ENCODE assay signal across 8 cellular contexts in the genomic region with DNA sequence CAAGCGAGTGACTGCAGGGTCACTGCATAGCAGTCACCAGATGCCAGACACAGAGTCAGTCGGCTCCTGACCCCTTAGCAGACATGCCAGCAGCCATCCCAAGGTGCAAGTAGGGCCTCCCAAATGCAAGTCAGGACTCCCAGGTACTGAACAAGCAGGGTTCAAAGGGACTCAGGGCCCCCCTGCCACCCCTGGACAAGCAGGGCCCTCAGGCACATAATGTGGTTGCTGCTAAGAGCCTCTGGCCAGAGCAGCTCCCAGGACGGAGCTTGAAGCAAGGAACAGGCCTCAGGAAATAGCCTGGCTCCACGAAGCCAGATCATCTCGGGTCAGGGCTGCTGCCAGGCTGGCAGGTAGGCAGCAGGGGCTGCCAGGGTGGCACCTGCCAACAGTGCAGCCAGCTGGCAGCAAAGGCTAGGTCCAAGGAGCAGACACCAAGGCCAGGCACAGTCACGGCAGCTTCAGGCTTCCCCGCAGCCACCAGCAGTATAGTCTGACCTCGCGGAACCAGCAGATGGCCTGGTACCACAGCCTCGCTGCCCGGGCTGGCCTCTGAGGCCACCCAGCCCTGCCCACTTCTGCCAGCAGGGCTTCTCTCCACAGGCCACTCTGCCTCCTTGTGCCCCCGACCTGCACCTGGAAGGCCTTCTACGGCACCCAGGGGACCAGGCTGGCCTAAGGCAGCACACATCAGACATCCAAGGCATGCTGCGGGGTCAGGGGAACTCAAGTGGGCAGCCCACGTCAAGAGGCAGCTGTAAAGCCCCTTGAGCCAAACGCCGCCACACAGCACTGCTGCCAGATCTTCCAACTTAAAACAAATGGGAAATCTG. TPM values are rescaled to one million over a fixed set of nuclear protein-coding genes. Genes with fewer than 3 reads are reported as not detected.
DNase-seq lines count a peak whose midpoint lies in the region; ATAC-seq and TF ChIP-seq lines count a peak whose summit lies in the region.

No MANE protein-coding gene starts in this region.

- H3K4me3 ChIP-seq in cardiac muscle cell (no peak overlapping the region), skin epidermis (peak overlapping the region in 1 of 7 experiments; percentile 8)

- H3K9me3 ChIP-seq in cardiac muscle cell (ENCODE audit: low read depth) = no peaks in the 10 kb centered on the region

- peaks cover 54 to 83% (median 68%) of the 10 kb centered on the region in 3 donors for H3K4me1 Mint-ChIP-seq in IgD-negative memory B cell
- H3K4me1 Mint-ChIP-seq in activated CD4-positive, alpha-beta memory T cell treated with anti-CD3 and anti-CD28 coated beads for 36 hours (ENCODE audit: low read depth) = peaks cover 93% of the 10 kb centered on the region

- no peaks in the 10 kb centered on the region for H3K9me3 Mint-ChIP-seq in IgD-negative memory B cell
- H3K9me3 Mint-ChIP-seq in activated CD4-positive, alpha-beta memory T cell treated with anti-CD3 and anti-CD28 coated beads for 36 hours = no peaks in the 10 kb centered on the region

- no peak for TF ChIP-seq CTCF in cardiac muscle cell (IDR thresholded peaks at IDR 0.05; ENCODE audit: low read depth, low read length)

- CTCF ChIA-PET in activated CD4-positive, alpha-beta memory T cell treated with anti-CD3 and anti-CD28 coated beads for 36 hours (lab: Charles Lee) = interaction anchor here (1.1 to 12.2 kb wide), 6 partner anchors 11 to 61 kb away, joined by 3 to 106 read pairs (median 10); no protein-coding TSS in a partner anchor

- H3K36me3 Mint-ChIP-seq in IgD-negative memory B cell = peaks cover 3% of the 10 kb centered on the region
- peaks cover 7% of the 10 kb centered on the region for H3K36me3 Mint-ChIP-seq in activated CD4-positive, alpha-beta memory T cell treated with anti-CD3 and anti-CD28 coated beads for 36 hours

- H3K27ac ChIP-seq in cardiac muscle cell (peak overlapping the region; percentile 80), skin epidermis (peak overlapping the region in 18 of 21 experiments; percentile 29 to 94 (median 90))

- no peaks in the 10 kb centered on the region for H3K27me3 Mint-ChIP-seq in IgD-negative memory B cell
- H3K27me3 Mint-ChIP-seq in activated CD4-positive, alpha-beta memory T cell treated with anti-CD3 and anti-CD28 coated beads for 36 hours = no peaks in the 10 kb centered on the region

- ATAC-seq in GM21528 (IDR thresholded peaks at IDR 0.05; ENCODE audit: low FRiP score, unreplicated experiment) = no peak
- ATAC-seq in GM18858 (IDR thresholded peaks at IDR 0.05; ENCODE audit: unreplicated experiment) = no peak

- H3K4me1 ChIP-seq in cardiac muscle cell (ENCODE audit: low read depth) = peaks cover 69% of the 10 kb centered on the region

- peak overlapping the region; percentile 68 to 96 (median 78) for H3K4me3 Mint-ChIP-seq in IgD-negative memory B cell
- H3K4me3 Mint-ChIP-seq in activated CD4-positive, alpha-beta memory T cell treated with anti-CD3 and anti-CD28 coated beads for 36 hours = peak overlapping the region; percentile 96

- H3K27ac Mint-ChIP-seq in IgD-negative memory B cell = peak overlapping the region; percentile 88 to 99 (median 96)
- H3K27ac Mint-ChIP-seq in activated CD4-positive, alpha-beta memory T cell treated with anti-CD3 and anti-CD28 coated beads for 36 hours = peak overlapping the region; percentile 84

- no peaks in the 10 kb centered on the region for H3K27me3 ChIP-seq in cardiac muscle cell

- DNase-seq in activated CD4-positive, alpha-beta memory T cell treated with anti-CD3 and anti-CD28 coated beads for 36 hours = no peak
- DNase-seq in cardiac muscle cell (ENCODE audit: low read depth in 1 of 2, low spot score in 1 of 2) = no peak
- DNase-seq in posterior vena cava (ENCODE audit: low spot score) = no peak
- DNase-seq in Kasumi-1 (lab: John Stamatoyannopoulos, UW) = no peak

- POLR2A ChIA-PET in activated CD4-positive, alpha-beta memory T cell treated with anti-CD3 and anti-CD28 coated beads for 36 hours (lab: Charles Lee) = interaction anchor here (0.8 to 1.8 kb wide), 2 partner anchors 18 to 24 kb away, joined by 3 to 6 read pairs; no protein-coding TSS in a partner anchor

- intact Hi-C loops in activated CD4-positive, alpha-beta memory T cell treated with anti-CD3 and anti-CD28 coated beads for 36 hours (cut with micrococcal nuclease) = loop anchor here (5.0 kb wide), 2 partner anchors 34 to 186 kb away; a partner anchor contains a TSS
- intact Hi-C loops in posterior vena cava (cut with DNase I) = no loop called here

- no peaks in the 10 kb centered on the region for H3K36me3 ChIP-seq in cardiac muscle cell

RNA-seq across cellular contexts. Expression of a gene that starts 7.4 kb away (rescaled TPM):
- polyA plus RNA-seq in IgD-negative memory B cell (90.5 TPM), cardiac muscle cell (26.6 and 32.5 TPM in 2 replicates)
- total RNA-seq in activated CD4-positive, alpha-beta memory T cell treated with anti-CD3 and anti-CD28 coated beads for 36 hours = 10 to 100 TPM; 50.7 to 58.0 TPM
- total RNA-seq in cardiac muscle cell (20.9 and 25.6 TPM in 2 replicates), posterior vena cava (10 to 100 TPM; 54.3 to 56.9 TPM)

RNA-seq across cellular contexts. Expression of a gene that starts 35.7 kb away (rescaled TPM):
- 44.9 TPM for polyA plus RNA-seq in IgD-negative memory B cell
- 10 to 100 TPM; 41.5 to 42.0 TPM for total RNA-seq in activated CD4-positive, alpha-beta memory T cell treated with anti-CD3 and anti-CD28 coated beads for 36 hours
- 26.1 and 35.6 TPM in 2 replicates for total RNA-seq in cardiac muscle cell
- 54.2 and 70.7 TPM in 2 replicates for polyA plus RNA-seq in cardiac muscle cell
- total RNA-seq in posterior vena cava = 10 to 100 TPM; 22.8 to 23.6 TPM

RNA-seq across cellular contexts. Expression of a gene that starts 42.8 kb away (rescaled TPM):
- polyA plus RNA-seq in IgD-negative memory B cell (1.1 TPM), cardiac muscle cell (3.4 and 3.5 TPM in 2 replicates)
- 1 to 10 TPM in 1 of 2 experiments, under 1 TPM in 1; 0.94 to 2.9 TPM for total RNA-seq in activated CD4-positive, alpha-beta memory T cell treated with anti-CD3 and anti-CD28 coated beads for 36 hours
- total RNA-seq in cardiac muscle cell (0.89 and 1.7 TPM in 2 replicates), posterior vena cava (1 to 10 TPM; 1.2 to 1.3 TPM)

RNA-seq across cellular contexts. Expression of a gene that starts 56.5 kb away (rescaled TPM):
- polyA plus RNA-seq in IgD-negative memory B cell (32.5 TPM), cardiac muscle cell (48.8 and 71.4 TPM in 2 replicates)
- total RNA-seq in activated CD4-positive, alpha-beta memory T cell treated with anti-CD3 and anti-CD28 coated beads for 36 hours = 10 to 100 TPM; 21.2 to 23.5 TPM
- total RNA-seq in cardiac muscle cell (66.2 and 119 TPM in 2 replicates), posterior vena cava (10 to 100 TPM; 27.7 to 32.7 TPM)
